Comparison of ENCODE assay signal across 13 cellular contexts in the genomic region with DNA sequence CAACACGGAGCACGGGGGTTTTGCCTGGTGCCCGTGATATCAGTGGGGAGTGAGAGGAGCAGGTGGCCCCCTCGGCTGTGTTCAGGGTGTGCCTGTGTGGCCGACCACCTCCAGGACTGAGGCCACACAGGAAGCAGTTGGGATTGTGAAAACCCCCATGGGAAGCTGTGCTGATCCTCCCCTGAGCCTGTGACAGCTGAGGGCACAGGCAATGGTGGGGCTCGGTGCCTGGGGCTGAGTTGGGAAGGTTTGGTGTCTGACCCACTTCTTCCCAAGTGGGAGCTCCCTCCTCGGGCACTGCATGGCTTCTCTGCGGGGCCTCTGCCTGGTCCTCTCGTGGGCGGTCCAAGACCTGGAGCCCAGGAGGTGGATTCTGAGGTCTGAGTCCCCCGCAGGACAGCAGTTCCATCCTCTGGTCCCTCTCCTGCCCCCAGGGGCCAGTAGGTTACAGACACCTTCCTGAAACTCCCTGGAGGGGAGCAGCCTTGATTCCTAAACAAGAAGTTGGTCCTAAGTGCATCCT.
"Had no signal": no experiment of that assay in that cellular context is flagged by ENCODE, and none has a peak within 500 bp of the region (broad histone marks: within the 10 kb centered on the region; RNA-seq: fewer than 3 reads in every experiment).

No MANE protein-coding gene starts in this region.

- H3K27me3 ChIP-seq: breast epithelium, dorsolateral prefrontal cortex, esophagus squamous epithelium, ovary, thyroid gland had no signal

- H3K27ac ChIP-seq: ovary, thyroid gland had no signal

- DNase-seq: activated CD4-positive, alpha-beta T cell treated with anti-CD3 and anti-CD28 coated beads, Interleukin-2, amount 50 U/mL, for 4 hours; activated CD4-positive, CD25-positive, alpha-beta regulatory T cell treated with anti-CD3 and anti-CD28 coated beads, Interleukin-2, amount 50 U/mL, for 72 hours; activated effector memory CD4-positive, alpha-beta T cell treated with Interleukin-2 at 50 U/mL for 16 hours; activated T-cell treated with anti-CD3 and anti-CD28 coated beads, Interleukin-2, amount 50 U/mL, for 1 hour; aorta; dorsolateral prefrontal cortex; esophagus squamous epithelium; foreskin fibroblast; immature natural killer cell; left colon; ovary; thyroid gland had no signal

- H3K4me3 ChIP-seq: breast epithelium, dorsolateral prefrontal cortex, esophagus squamous epithelium, ovary, thyroid gland had no signal

- H3K36me3 ChIP-seq: breast epithelium, esophagus squamous epithelium, ovary, thyroid gland had no signal

- H3K4me1 ChIP-seq: breast epithelium had no signal

- H3K9me3 ChIP-seq: breast epithelium, esophagus squamous epithelium, ovary, thyroid gland had no signal

- H3K9me3 Mint-ChIP-seq: immature natural killer cell had no signal
